ENCODE assay signal across 9 cellular contexts in the genomic region with DNA sequence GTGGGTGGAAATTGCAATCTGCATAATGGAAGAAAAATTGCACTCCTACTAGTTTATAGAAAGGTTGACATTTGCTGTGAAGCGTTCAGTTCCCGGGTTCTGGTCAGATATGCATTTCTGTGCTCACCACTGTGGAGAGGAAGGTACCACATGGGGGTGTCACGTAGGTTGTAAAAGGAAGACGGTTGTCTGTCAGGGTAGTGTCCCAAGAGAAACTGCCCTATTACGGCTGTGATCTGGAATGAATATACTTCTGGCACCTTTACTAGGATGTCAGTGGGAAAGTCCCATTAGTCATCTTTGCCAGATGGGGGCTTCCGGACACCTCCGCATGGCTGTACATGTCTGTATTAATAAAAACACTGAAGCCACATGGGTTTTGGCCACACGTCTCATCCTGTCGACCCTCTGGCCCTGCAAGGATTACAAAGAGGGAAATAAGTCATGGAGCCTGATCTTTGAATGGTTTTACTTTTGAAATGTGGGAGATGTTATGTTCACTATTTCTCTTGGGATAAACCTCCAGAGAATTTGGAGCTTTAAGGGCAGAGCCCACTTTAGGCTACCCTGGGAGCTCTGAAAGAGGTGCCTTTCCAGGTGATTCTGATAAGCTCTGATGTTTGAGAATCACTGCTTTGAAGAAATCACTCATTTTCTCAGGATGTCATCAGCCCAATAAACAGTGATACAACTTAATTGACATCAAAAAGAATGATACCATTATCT.
DNase-seq lines count a peak whose midpoint lies in the region; ATAC-seq and TF ChIP-seq lines count a peak whose summit lies in the region.
"Had no signal": no experiment of that assay in that cellular context is flagged by ENCODE, and none has a peak within 500 bp of the region (broad histone marks: within the 10 kb centered on the region; RNA-seq: fewer than 3 reads in every experiment).

No MANE protein-coding gene starts in this region.

- TF ChIP-seq POLR2A in breast epithelium (IDR thresholded peaks at IDR 0.05) = no peak

- H3K36me3 ChIP-seq in breast epithelium = no peaks in the 10 kb centered on the region

- TF ChIP-seq CTCF in MCF 10A (IDR thresholded peaks at IDR 0.05; ENCODE audit: unreplicated experiment) (no peak), breast epithelium (IDR thresholded peaks at IDR 0.05) (no peak)

- no peak overlapping the region for H3K27ac ChIP-seq in breast epithelium

- H3K27me3 Mint-ChIP-seq in MCF 10A (ENCODE audit: insufficient read depth, unreplicated experiment) = no peaks in the 10 kb centered on the region
- no peaks in the 10 kb centered on the region for H3K27me3 Mint-ChIP-seq in activated naive CD4-positive, alpha-beta T cell treated with anti-CD3 and anti-CD28 coated beads, Interleukin-2, amount 10 ng/mL, durations not matched to agents 7 days and 5 days

- no peaks in the 10 kb centered on the region for H3K27me3 ChIP-seq in breast epithelium

- no peak overlapping the region for H3K27ac Mint-ChIP-seq in MCF 10A (ENCODE audit: low read depth, unreplicated experiment)
- H3K27ac Mint-ChIP-seq in activated naive CD4-positive, alpha-beta T cell treated with anti-CD3 and anti-CD28 coated beads, Interleukin-2, amount 10 ng/mL, durations not matched to agents 7 days and 5 days = peak overlapping the region; percentile 79

- no peaks in the 10 kb centered on the region for H3K9me3 ChIP-seq in breast epithelium

- peak; percentile 80 for ATAC-seq in HG03432 (IDR thresholded peaks at IDR 0.05; ENCODE audit: unreplicated experiment)

- POLR2A ChIA-PET in MCF 10A (lab: Yijun Ruan, JAX) = no interaction called here

- H3K4me3 Mint-ChIP-seq in MCF 10A (ENCODE audit: unreplicated experiment) = no peak overlapping the region
- H3K4me3 Mint-ChIP-seq in activated naive CD4-positive, alpha-beta T cell treated with anti-CD3 and anti-CD28 coated beads, Interleukin-2, amount 10 ng/mL, durations not matched to agents 7 days and 5 days = no peak overlapping the region
- H3K4me3 Mint-ChIP-seq: neural crest cell had no signal

- H3K4me1 ChIP-seq in breast epithelium = no peaks in the 10 kb centered on the region

- H3K4me1 Mint-ChIP-seq in MCF 10A (ENCODE audit: insufficient read depth, unreplicated experiment) = peaks cover 9% of the 10 kb centered on the region
- peaks cover 17% of the 10 kb centered on the region for H3K4me1 Mint-ChIP-seq in activated naive CD4-positive, alpha-beta T cell treated with anti-CD3 and anti-CD28 coated beads, Interleukin-2, amount 10 ng/mL, durations not matched to agents 7 days and 5 days
- H3K4me1 Mint-ChIP-seq: neural crest cell had no signal

- DNase-seq in MCF 10A (ENCODE audit: unreplicated experiment) (peak; percentile 66), breast epithelium (ENCODE audit: low spot score in 2 of 2) (no peak), NCI-H2029 (lab: John Stamatoyannopoulos, UW) (no peak), NCI-H187 treated with DMSO at 0.1 percent for 48 hours (lab: John Stamatoyannopoulos, UW) (no peak), NOMO-1 treated with DMSO at 0.1 percent for 48 hours (lab: John Stamatoyannopoulos, UW; ENCODE audit: unreplicated experiment) (no peak)
- DNase-seq in activated naive CD4-positive, alpha-beta T cell treated with anti-CD3 and anti-CD28 coated beads, Interleukin-2, amount 10 ng/mL, durations not matched to agents 7 days and 5 days = peak; percentile 26
- DNase-seq in stimulated activated CD4-positive, alpha-beta T cell treated with anti-CD3 and anti-CD28 coated beads, Interleukin-4, amount 100 ng/mL, for 1 hour = peak; percentile 59

- no peaks in the 10 kb centered on the region for H3K9me3 Mint-ChIP-seq in MCF 10A (ENCODE audit: unreplicated experiment)
- H3K9me3 Mint-ChIP-seq in activated naive CD4-positive, alpha-beta T cell treated with anti-CD3 and anti-CD28 coated beads, Interleukin-2, amount 10 ng/mL, durations not matched to agents 7 days and 5 days = no peaks in the 10 kb centered on the region
- H3K9me3 Mint-ChIP-seq: neural crest cell had no signal

- no TSS peak for BruUV-seq in MCF 10A (replicated peaks; lab: Mats Ljungman, UMichigan)

- intact Hi-C loops in MCF 10A (cut with micrococcal nuclease) = no loop called here
- intact Hi-C loops in breast epithelium (cut with DNase I; ENCODE audit: low total_unique reads) = no loop called here

- H3K4me3 ChIP-seq in breast epithelium = no peak overlapping the region

- H3K36me3 Mint-ChIP-seq in MCF 10A (ENCODE audit: insufficient read depth, unreplicated experiment) = no peaks in the 10 kb centered on the region
- peaks cover 3% of the 10 kb centered on the region for H3K36me3 Mint-ChIP-seq in activated naive CD4-positive, alpha-beta T cell treated with anti-CD3 and anti-CD28 coated beads, Interleukin-2, amount 10 ng/mL, durations not matched to agents 7 days and 5 days

- CTCF ChIA-PET in MCF 10A (lab: Yijun Ruan, JAX) = no interaction called here
- CTCF ChIA-PET in activated naive CD4-positive, alpha-beta T cell treated with anti-CD3 and anti-CD28 coated beads, Interleukin-2, amount 10 ng/mL, durations not matched to agents 7 days and 5 days (lab: Charles Lee) = interaction anchor here (0.9 to 1.0 kb wide), 2 partner anchors 9 to 12 kb away, joined by 3 read pairs; no protein-coding TSS in a partner anchor

Comparison
In these comparisons a context has a peak if more than half of its experiments do, and no peak if none do; other contexts are left out.
1. DNase-seq: peak in MCF 10A (single experiment), activated naive CD4-positive, alpha-beta T cell treated with anti-CD3 and anti-CD28 coated beads, Interleukin-2, amount 10 ng/mL, durations not matched to agents 7 days and 5 days (single experiment) and stimulated activated CD4-positive, alpha-beta T cell treated with anti-CD3 and anti-CD28 coated beads, Interleukin-4, amount 100 ng/mL, for 1 hour (single experiment); none in breast epithelium (0 of 2), NCI-H2029 (single experiment), NCI-H187 treated with DMSO at 0.1 percent for 48 hours (single experiment) and NOMO-1 treated with DMSO at 0.1 percent for 48 hours (single experiment).